Comparison of ENCODE assay signal across 4 cellular contexts in the genomic region with DNA sequence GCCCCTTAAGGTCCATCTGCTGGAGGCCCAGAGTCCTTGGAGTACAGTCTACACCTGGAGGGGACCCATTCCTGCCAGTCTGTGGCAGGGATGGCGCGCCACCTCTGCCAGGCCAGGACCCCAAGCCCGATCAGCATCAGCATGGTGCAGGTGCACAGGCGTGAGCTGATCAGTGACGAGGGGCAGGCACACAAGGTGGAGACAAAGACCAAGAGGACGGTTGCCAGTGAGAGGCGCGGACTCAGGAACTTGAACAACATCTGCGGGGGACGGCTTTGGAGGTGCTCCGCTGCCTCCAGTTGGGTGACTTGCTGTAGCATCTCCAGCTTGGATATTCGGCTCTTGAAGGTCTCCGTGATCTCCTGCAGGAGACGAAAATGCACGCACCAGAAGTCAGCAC. TPM values are rescaled to one million over a fixed set of nuclear protein-coding genes. Genes with fewer than 3 reads are reported as not detected.
"Had no signal": no experiment of that assay in that cellular context is flagged by ENCODE, and none has a peak within 500 bp of the region (broad histone marks: within the 10 kb centered on the region; RNA-seq: fewer than 3 reads in every experiment).

No MANE protein-coding gene starts in this region.

RNA-seq across cellular contexts. Expression of a gene that starts 14.1 kb away (rescaled TPM):
- total RNA-seq: LHCN-M2, M059J, MCF 10A, NCI-H460 had no signal

RNA-seq across cellular contexts. Expression of a gene that starts 23.1 kb away (rescaled TPM):
- total RNA-seq: LHCN-M2, M059J, MCF 10A, NCI-H460 had no signal

RNA-seq across cellular contexts. Expression of a gene that starts 52.4 kb away (rescaled TPM):
- total RNA-seq: LHCN-M2, M059J, MCF 10A, NCI-H460 had no signal
